8 cellular contexts compared by ENCODE assay signal in genomic region chr12:22287776-22288621, GRCh38. TPM values are rescaled to one million over a fixed set of nuclear protein-coding genes. Genes with fewer than 3 reads are reported as not detected.
DNase-seq lines count a peak whose midpoint lies in the region; ATAC-seq and TF ChIP-seq lines count a peak whose summit lies in the region.

No MANE protein-coding gene starts in this region.

- peak overlapping the region; percentile 13 to 17 for H3K27ac Mint-ChIP-seq in T-cell

- H3K36me3 ChIP-seq in fibroblast of lung (ENCODE audit: control insufficient read depth, insufficient read depth, low read length), result no peaks in the 10 kb centered on the region

- H3K27me3 Mint-ChIP-seq in T-cell, result no peaks in the 10 kb centered on the region

- peaks cover 14% of the 10 kb centered on the region for H3K36me3 Mint-ChIP-seq in T-cell

- CTCF ChIA-PET in T-cell (lab: Charles Lee), result interaction anchor here in 1 of 2 donors (0.6 to 1.6 kb wide), 3 partner anchors 48 to 174 kb away, joined by 3 to 4 read pairs (median 3); no protein-coding TSS in a partner anchor

- TF ChIP-seq CTCF in fibroblast of lung (conservative IDR thresholded peaks at IDR 0.05 in 1 of 2, IDR thresholded peaks at IDR 0.05 in 1 of 2; ENCODE audit: low read depth in 1 of 2, low read length in 2 of 2), result no peak

- H3K4me1 ChIP-seq in fibroblast of lung (ENCODE audit: control insufficient read depth, extremely low read depth, insufficient read depth, low read length), result peaks cover 12% of the 10 kb centered on the region

- DNase-seq in NCI-H748 (lab: John Stamatoyannopoulos, UW; ENCODE audit: unreplicated experiment) (peak; percentile 20), NCI-H748 treated with DMSO at 0.1 percent for 48 hours (lab: John Stamatoyannopoulos, UW) (no peak), T-cell (peak in 11 of 34 experiments; percentile 2 to 25 (median 6)), fibroblast of lung (ENCODE audit: low read depth in 2 of 2) (peak; percentile 47 to 90), inferior parietal cortex (ENCODE audit: extremely low spot score) (no peak)
- peak in 2 of 3 experiments; percentile 1 to 2 for DNase-seq in stimulated activated CD4-positive, alpha-beta T cell treated with anti-CD3 and anti-CD28 coated beads, TNF-alpha, amount 100 ng/mL, for 4 hours (ENCODE audit: low read depth in 3 of 3)

- H3K4me3 ChIP-seq in fibroblast of lung (replicated peaks in 1 of 4; ENCODE audit: control extremely low read depth in 1 of 4, insufficient read depth in 1 of 4, low read depth in 3 of 4, low read length in 4 of 4), result no peak overlapping the region

- H3K79me2 ChIP-seq in fibroblast of lung (ENCODE audit: control insufficient read depth, insufficient read depth, low read length), result no peaks in the 10 kb centered on the region

- H2AFZ ChIP-seq in fibroblast of lung (ENCODE audit: low read length), result peak overlapping the region; percentile 5

- H3K4me2 ChIP-seq in fibroblast of lung (ENCODE audit: extremely low read depth, insufficient read depth, low read length), result peak overlapping the region; percentile 56

- H3K9ac ChIP-seq in fibroblast of lung (ENCODE audit: insufficient read depth, low read length), result no peak overlapping the region

- no peaks in the 10 kb centered on the region for H3K27me3 ChIP-seq in fibroblast of lung (ENCODE audit: control insufficient read depth, insufficient read depth, low read length)

- POLR2A ChIA-PET in T-cell (lab: Charles Lee), result interaction anchor here in 1 of 2 donors (0.9 kb wide), 1 partner anchor 48 kb away, joined by 6 read pairs; no protein-coding TSS in a partner anchor

- no peak overlapping the region for H3K27ac ChIP-seq in fibroblast of lung (ENCODE audit: insufficient read depth, low read length)

- no peaks in the 10 kb centered on the region for H4K20me1 ChIP-seq in fibroblast of lung (ENCODE audit: control insufficient read depth, extremely low read depth, insufficient read depth, low read length)

- no peaks in the 10 kb centered on the region for H3K9me3 ChIP-seq in fibroblast of lung (ENCODE audit: control insufficient read depth, insufficient read depth, low read depth, low read length)

- peak; percentile 74 to 88 (median 80) for ATAC-seq in T-cell (replicated peaks in 1 of 4)
- no peak for ATAC-seq in HG02938 (IDR thresholded peaks at IDR 0.05; ENCODE audit: unreplicated experiment)
- no peak for ATAC-seq in GM18870 (IDR thresholded peaks at IDR 0.05; ENCODE audit: unreplicated experiment)

- H3K4me1 Mint-ChIP-seq in T-cell, result peaks cover 27 to 30% (median 27%) of the 10 kb centered on the region in 3 donors

- H3K4me3 Mint-ChIP-seq in T-cell, result peak overlapping the region; percentile 13 to 60 (median 22)

- no peaks in the 10 kb centered on the region for H3K9me3 Mint-ChIP-seq in T-cell

RNA-seq across cellular contexts. Expression of gene ST8SIA1, which starts 46.5 kb away (rescaled TPM):
- total RNA-seq in T-cell (10 to 100 TPM; 10.8 to 19.8 (median 15.2) TPM), fibroblast of lung (5.9 and 23.9 TPM in 2 replicates)
- polyA plus RNA-seq in fibroblast of lung, result 0.45 and 3.5 TPM in 2 replicates
- polyA plus RNA-seq in fibroblast of lung (2012), result 0.68 and 2.5 TPM in 2 replicates
- 6.6 TPM in 1 of 2 replicates, not detected in the other for polyA minus RNA-seq in fibroblast of lung (ENCODE audit: low replicate concordance)

Comparison
In these comparisons a context has a peak if more than half of its experiments do, and no peak if none do; other contexts are left out.
1. DNase-seq: peak in NCI-H748 (single experiment), fibroblast of lung (2 of 2) and stimulated activated CD4-positive, alpha-beta T cell treated with anti-CD3 and anti-CD28 coated beads, TNF-alpha, amount 100 ng/mL, for 4 hours (2 of 3); none in NCI-H748 treated with DMSO at 0.1 percent for 48 hours (single experiment) and inferior parietal cortex (single experiment).
2. ATAC-seq: peak in T-cell (4 of 4); none in HG02938 (single experiment) and GM18870 (single experiment).